Comparison of ENCODE assay signal across 16 cellular contexts in genomic region chr15:80007532-80007931, GRCh38. TPM values are rescaled to one million over a fixed set of nuclear protein-coding genes. Genes with fewer than 3 reads are reported as not detected.
DNase-seq lines count a peak whose midpoint lies in the region; ATAC-seq and TF ChIP-seq lines count a peak whose summit lies in the region.
"Had no signal": no experiment of that assay in that cellular context is flagged by ENCODE, and none has a peak within 500 bp of the region (broad histone marks: within the 10 kb centered on the region; RNA-seq: fewer than 3 reads in every experiment).

No MANE protein-coding gene starts in this region.

- no peak overlapping the region for H3K18ac ChIP-seq in mesenchymal stem cell (ENCODE audit: low read depth in 1 of 2, low read length in 2 of 2)

- no peak overlapping the region for H3K23ac ChIP-seq in mesenchymal stem cell (ENCODE audit: low read length in 2 of 2)

- DNase-seq in activated CD8-positive, alpha-beta memory T cell treated with anti-CD3 and anti-CD28 coated beads for 24 hours: peak; percentile 11
- DNase-seq in activated CD8-positive, alpha-beta memory T cell treated with anti-CD3 and anti-CD28 coated beads, Interleukin-2, amount 10 ng/mL, durations not matched to agents 7 days and 5 days: no peak
- DNase-seq in GM23338 (ENCODE audit: low spot score) (no peak), mesenchymal stem cell (no peak), SIG-M5 (lab: John Stamatoyannopoulos, UW) (no peak)
- DNase-seq: 8988T; AML-193; CD4-positive, CD25-positive, alpha-beta regulatory T cell; DMS53 had no signal

- H2AFZ ChIP-seq in GM23338 (peak overlapping the region; percentile 66; the same call in 1 of the 2 replicates), OCI-LY3 (ENCODE audit: low read depth, low read length) (no peak overlapping the region), mesenchymal stem cell (ENCODE audit: low read depth, low read length) (no peak overlapping the region)

- H3K27ac ChIP-seq in GM23338 (ENCODE audit: low read depth): no peak overlapping the region
- H3K27ac ChIP-seq in OCI-LY3 (ENCODE audit: low read length): no peak overlapping the region
- no peak overlapping the region for H3K27ac ChIP-seq in mesenchymal stem cell (ENCODE audit: low read length, poor library complexity, severe bottlenecking)
- H3K27ac ChIP-seq: BLaER1 treated with 17β-estradiol and CSF1 and Interleukin-3, amounts not matched to agents 10 nM and 100 nM had no signal

- H3K4me2 ChIP-seq in GM23338 (no peak overlapping the region), OCI-LY3 (ENCODE audit: low read length) (peak overlapping the region; percentile 52; the same call in 1 of the 2 replicates), mesenchymal stem cell (ENCODE audit: low read length, poor library complexity, severe bottlenecking) (no peak overlapping the region)
- H3K4me2 ChIP-seq: BLaER1 treated with 17β-estradiol and CSF1 and Interleukin-3, amounts not matched to agents 10 nM and 100 nM had no signal

- H3K4me1 Mint-ChIP-seq in activated CD8-positive, alpha-beta memory T cell treated with anti-CD3 and anti-CD28 coated beads, Interleukin-2, amount 10 ng/mL, durations not matched to agents 7 days and 5 days: peaks cover 14% of the 10 kb centered on the region
- no peaks in the 10 kb centered on the region; the same call in 2 of the 3 replicates for H3K4me1 Mint-ChIP-seq in GM23338
- H3K4me1 Mint-ChIP-seq: CD4-positive, CD25-positive, alpha-beta regulatory T cell had no signal

- ATAC-seq in activated CD8-positive, alpha-beta memory T cell treated with anti-CD3 and anti-CD28 coated beads, Interleukin-2, amount 10 ng/mL, durations not matched to agents 7 days and 5 days: no peak
- no peak for ATAC-seq in GM23338
- ATAC-seq in GM18909 (IDR thresholded peaks at IDR 0.05; ENCODE audit: poor library complexity, unreplicated experiment): no peak
- no peak for ATAC-seq in HG03159 (IDR thresholded peaks at IDR 0.05; ENCODE audit: unreplicated experiment)
- ATAC-seq: GM12878 had no signal

- H2BK15ac ChIP-seq in mesenchymal stem cell (ENCODE audit: low read depth, poor library complexity, severe bottlenecking): no peak overlapping the region

- H3K36me3 ChIP-seq in GM23338 (ENCODE audit: insufficient read depth) (no peaks in the 10 kb centered on the region), OCI-LY3 (replicated peaks; ENCODE audit: low read depth, low read length) (no peaks in the 10 kb centered on the region), mesenchymal stem cell (ENCODE audit: control insufficient read depth in 1 of 2, insufficient read depth in 2 of 2, low read depth in 1 of 2, low read length in 2 of 2) (no peaks in the 10 kb centered on the region)
- H3K36me3 ChIP-seq: BLaER1 treated with 17β-estradiol and CSF1 and Interleukin-3, amounts not matched to agents 10 nM and 100 nM; HAP-1 had no signal

- H3K27me3 ChIP-seq in GM23338 (ENCODE audit: insufficient read depth) (no peaks in the 10 kb centered on the region), OCI-LY3 (ENCODE audit: low read depth, low read length) (no peaks in the 10 kb centered on the region), mesenchymal stem cell (ENCODE audit: control insufficient read depth in 1 of 2, insufficient read depth in 1 of 2, low read length in 2 of 2) (no peaks in the 10 kb centered on the region)
- H3K27me3 ChIP-seq: BLaER1 treated with 17β-estradiol and CSF1 and Interleukin-3, amounts not matched to agents 10 nM and 100 nM had no signal

- H3K4me3 ChIP-seq in GM23338 (no peak overlapping the region), OCI-LY3 (ENCODE audit: low read length) (no peak overlapping the region), mesenchymal stem cell (ENCODE audit: insufficient read depth in 1 of 2, low read depth in 1 of 2, low read length in 2 of 2) (no peak overlapping the region)
- H3K4me3 ChIP-seq: BLaER1 treated with 17β-estradiol and CSF1 and Interleukin-3, amounts not matched to agents 10 nM and 100 nM; GM12878; HAP-1 had no signal

- no peaks in the 10 kb centered on the region for H4K20me1 ChIP-seq in GM23338 (replicated peaks; ENCODE audit: insufficient read depth)
- H4K20me1 ChIP-seq in OCI-LY3 (ENCODE audit: insufficient read depth, low read length): no peaks in the 10 kb centered on the region
- H4K20me1 ChIP-seq: BLaER1 treated with 17β-estradiol and CSF1 and Interleukin-3, amounts not matched to agents 10 nM and 100 nM had no signal

- no peak overlapping the region for H2AK5ac ChIP-seq in mesenchymal stem cell (ENCODE audit: low read length, severe bottlenecking)

- H3K4me1 ChIP-seq in GM23338 (ENCODE audit: insufficient read depth): no peaks in the 10 kb centered on the region; the same call in 1 of the 2 replicates
- H3K4me1 ChIP-seq in OCI-LY3 (ENCODE audit: low read length): peaks cover 64% of the 10 kb centered on the region
- no peaks in the 10 kb centered on the region for H3K4me1 ChIP-seq in mesenchymal stem cell (ENCODE audit: control insufficient read depth, insufficient read depth, low read depth, low read length)
- H3K4me1 ChIP-seq: HAP-1 had no signal

- H2BK12ac ChIP-seq in mesenchymal stem cell (ENCODE audit: low read length in 2 of 2): no peak overlapping the region

- no peak overlapping the region for H2BK5ac ChIP-seq in mesenchymal stem cell (ENCODE audit: low read depth, low read length, poor library complexity, severe bottlenecking)

- H3K9me3 ChIP-seq in OCI-LY3 (ENCODE audit: insufficient read depth, low read length): no peaks in the 10 kb centered on the region
- H3K9me3 ChIP-seq in mesenchymal stem cell (ENCODE audit: control insufficient read depth, low read length): no peaks in the 10 kb centered on the region
- H3K9me3 ChIP-seq: HAP-1 had no signal

- peak overlapping the region; percentile 50 for H4K91ac ChIP-seq in mesenchymal stem cell (ENCODE audit: low read length)

- H3K9ac ChIP-seq in OCI-LY3 (ENCODE audit: low read length): no peak overlapping the region
- H3K9ac ChIP-seq in mesenchymal stem cell (ENCODE audit: low read length): no peak overlapping the region
- H3K9ac ChIP-seq: BLaER1 treated with 17β-estradiol and CSF1 and Interleukin-3, amounts not matched to agents 10 nM and 100 nM had no signal

- H3K79me2 ChIP-seq in GM23338 (replicated peaks; ENCODE audit: insufficient read depth) (no peaks in the 10 kb centered on the region), OCI-LY3 (ENCODE audit: low read length) (no peaks in the 10 kb centered on the region)

- TF ChIP-seq CTCF in GM23338 (conservative IDR thresholded peaks at IDR 0.05; ENCODE audit: low read depth in 2 of 2) (no peak), OCI-LY3 (IDR thresholded peaks at IDR 0.05; ENCODE audit: low read depth, low read length) (no peak)

- CTCF ChIA-PET in activated CD8-positive, alpha-beta memory T cell treated with anti-CD3 and anti-CD28 coated beads, Interleukin-2, amount 10 ng/mL, durations not matched to agents 7 days and 5 days (lab: Charles Lee): interaction anchor here (1.0 to 2.4 kb wide), 2 partner anchors 16 to 626 kb away, joined by 3 to 5 read pairs; no protein-coding TSS in a partner anchor

- peaks cover 3% of the 10 kb centered on the region for H3K9me3 Mint-ChIP-seq in activated CD8-positive, alpha-beta memory T cell treated with anti-CD3 and anti-CD28 coated beads, Interleukin-2, amount 10 ng/mL, durations not matched to agents 7 days and 5 days (ENCODE audit: low read depth)
- peaks cover 4% of the 10 kb centered on the region; the same call in 1 of the 3 replicates for H3K9me3 Mint-ChIP-seq in GM23338
- H3K9me3 Mint-ChIP-seq: CD4-positive, CD25-positive, alpha-beta regulatory T cell had no signal

- H3K36me3 Mint-ChIP-seq in activated CD8-positive, alpha-beta memory T cell treated with anti-CD3 and anti-CD28 coated beads, Interleukin-2, amount 10 ng/mL, durations not matched to agents 7 days and 5 days: no peaks in the 10 kb centered on the region
- no peaks in the 10 kb centered on the region; the same call in 2 of the 3 replicates for H3K36me3 Mint-ChIP-seq in GM23338 (ENCODE audit: low read depth)
- H3K36me3 Mint-ChIP-seq: CD4-positive, CD25-positive, alpha-beta regulatory T cell had no signal

- H3K27me3 Mint-ChIP-seq in activated CD8-positive, alpha-beta memory T cell treated with anti-CD3 and anti-CD28 coated beads, Interleukin-2, amount 10 ng/mL, durations not matched to agents 7 days and 5 days: no peaks in the 10 kb centered on the region
- H3K27me3 Mint-ChIP-seq in GM23338 (ENCODE audit: insufficient read depth, low read depth, poor library complexity): peaks cover 5% of the 10 kb centered on the region

- no peak overlapping the region for H2BK120ac ChIP-seq in mesenchymal stem cell (ENCODE audit: low read depth, low read length)

- no peak overlapping the region for H4K8ac ChIP-seq in mesenchymal stem cell (ENCODE audit: low read length)

- H3K27ac Mint-ChIP-seq in activated CD8-positive, alpha-beta memory T cell treated with anti-CD3 and anti-CD28 coated beads, Interleukin-2, amount 10 ng/mL, durations not matched to agents 7 days and 5 days: no peak overlapping the region
- no peak overlapping the region for H3K27ac Mint-ChIP-seq in GM23338
- H3K27ac Mint-ChIP-seq: CD4-positive, CD25-positive, alpha-beta regulatory T cell had no signal

- WGBS in mesenchymal stem cell: 78% methylated on average over 3 of the region's 5 CpGs

- H3K4me3 Mint-ChIP-seq in activated CD8-positive, alpha-beta memory T cell treated with anti-CD3 and anti-CD28 coated beads, Interleukin-2, amount 10 ng/mL, durations not matched to agents 7 days and 5 days: no peak overlapping the region
- H3K4me3 Mint-ChIP-seq in GM23338: no peak overlapping the region
- H3K4me3 Mint-ChIP-seq: CD4-positive, CD25-positive, alpha-beta regulatory T cell had no signal

- H3K9me2 ChIP-seq in GM23338 (ENCODE audit: insufficient read depth): no peaks in the 10 kb centered on the region

- no peak overlapping the region for H3K14ac ChIP-seq in mesenchymal stem cell (ENCODE audit: low read length in 2 of 2)

- H3K4ac ChIP-seq in mesenchymal stem cell (ENCODE audit: low read depth in 1 of 2, low read length in 2 of 2): no peak overlapping the region

- H3F3A ChIP-seq in GM23338 (replicated peaks; ENCODE audit: low read depth): peaks cover 8% of the 10 kb centered on the region

- no peaks in the 10 kb centered on the region for H3K79me1 ChIP-seq in mesenchymal stem cell (replicated peaks; ENCODE audit: low read length, poor library complexity, severe bottlenecking)

RNA-seq across cellular contexts. Expression of gene BCL2A1, which starts 36.5 kb away (rescaled TPM):
- 10 to 100 TPM; 12.0 to 13.8 TPM for total RNA-seq in activated CD8-positive, alpha-beta memory T cell treated with anti-CD3 and anti-CD28 coated beads, Interleukin-2, amount 10 ng/mL, durations not matched to agents 7 days and 5 days
- total RNA-seq in GM23338 (2014; rRNA removed; shearing (Covaris generic)): not detected in 2 replicates
- 0.28 TPM in 1 of 2 replicates, not detected in the other for polyA plus RNA-seq in GM23338 (2016; fragmentation: Nextera tagmentation; extraction: Ambion mirVana)
- not detected for polyA plus RNA-seq in mesenchymal stem cell (2013, experiment 1 of 2)
- polyA plus RNA-seq in mesenchymal stem cell (2013, experiment 2 of 2): not detected
- total RNA-seq: H1 had no signal
- polyA plus RNA-seq: H1 had no signal

RNA-seq across cellular contexts. Expression of gene ZFAND6, which starts 51.9 kb away (rescaled TPM):
- total RNA-seq in activated CD8-positive, alpha-beta memory T cell treated with anti-CD3 and anti-CD28 coated beads, Interleukin-2, amount 10 ng/mL, durations not matched to agents 7 days and 5 days: 10 to 100 TPM; 36.7 to 42.1 TPM
- 292 and 346 TPM in 2 replicates for total RNA-seq in GM23338 (2014; rRNA removed; shearing (Covaris generic))
- 169 and 205 TPM in 2 replicates for polyA plus RNA-seq in GM23338 (2016; fragmentation: Nextera tagmentation; extraction: Ambion mirVana)
- polyA plus RNA-seq in mesenchymal stem cell (2013, experiment 1 of 2): 67.9 TPM
- polyA plus RNA-seq in mesenchymal stem cell (2013, experiment 2 of 2): 71.5 TPM

Comparison
In these comparisons a context has a peak if more than half of its experiments do, and no peak if none do; other contexts are left out.
1. RNA of gene BCL2A1, which starts 36.5 kb away (total RNA-seq): 12.0 to 13.8 TPM in activated CD8-positive, alpha-beta memory T cell treated with anti-CD3 and anti-CD28 coated beads, Interleukin-2, amount 10 ng/mL, durations not matched to agents 7 days and 5 days; not detected in GM23338; every median in the first group is over 10 times any median in the second.